Comparison of ENCODE assay signal across 15 cellular contexts in the genomic region with DNA sequence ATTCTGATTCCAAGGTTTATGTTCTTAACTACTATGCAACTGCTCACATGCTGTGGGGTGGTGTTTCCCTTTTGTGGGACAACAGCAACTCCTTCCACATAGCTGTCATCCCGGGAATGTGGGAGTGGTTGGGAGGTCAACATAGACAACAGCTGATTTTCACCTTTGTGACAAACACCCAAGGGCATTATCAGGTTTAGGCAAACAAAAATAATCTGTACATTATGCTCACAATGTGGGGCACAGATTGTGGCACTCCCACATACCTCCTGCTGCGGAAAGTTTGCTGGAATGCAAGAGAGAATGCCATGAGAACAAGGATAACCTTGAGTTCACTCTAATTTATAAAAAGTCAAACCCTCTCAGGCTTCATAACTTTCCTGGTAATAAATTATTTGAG.
A peak's percentile ranks its signal among the peaks of the same experiment; 100 is the strongest.
DNase-seq lines count a peak whose midpoint lies in the region; ATAC-seq and TF ChIP-seq lines count a peak whose summit lies in the region.
"Had no signal": no experiment of that assay in that cellular context is flagged by ENCODE, and none has a peak within 500 bp of the region (broad histone marks: within the 10 kb centered on the region; RNA-seq: fewer than 3 reads in every experiment).

No MANE protein-coding gene starts in this region.

- H3K4me1 ChIP-seq in Caco-2 (peaks cover 10% of the 10 kb centered on the region), body of pancreas (no peaks in the 10 kb centered on the region), left lung (no peaks in the 10 kb centered on the region)

- H3K27me3 ChIP-seq in Caco-2 (replicated peaks; ENCODE audit: control insufficient read depth, insufficient read depth, low read length) (no peaks in the 10 kb centered on the region), body of pancreas (no peaks in the 10 kb centered on the region), left lung (no peaks in the 10 kb centered on the region)

- POLR2A ChIA-PET in Caco-2 (lab: Charles Lee), result no interaction called here

- H3K27me3 Mint-ChIP-seq in Caco-2 (ENCODE audit: insufficient read depth, unreplicated experiment) (no peaks in the 10 kb centered on the region), type B pancreatic cell (no peaks in the 10 kb centered on the region)
- H3K27me3 Mint-ChIP-seq in activated naive CD4-positive, alpha-beta T cell treated with anti-CD3 and anti-CD28 coated beads for 36 hours (ENCODE audit: low read depth), result no peaks in the 10 kb centered on the region
- H3K27me3 Mint-ChIP-seq: B cell; CD4-positive, alpha-beta memory T cell had no signal

- H3K4me3 ChIP-seq in Caco-2 (ENCODE audit: low read depth, low read length) (no peak overlapping the region), body of pancreas (no peak overlapping the region), left lung (no peak overlapping the region)

- H3K9me3 Mint-ChIP-seq in Caco-2 (ENCODE audit: unreplicated experiment), result no peaks in the 10 kb centered on the region
- no peaks in the 10 kb centered on the region for H3K9me3 Mint-ChIP-seq in type B pancreatic cell
- H3K9me3 Mint-ChIP-seq in activated naive CD4-positive, alpha-beta T cell treated with anti-CD3 and anti-CD28 coated beads for 36 hours, result peaks cover 2% of the 10 kb centered on the region

- no peak for TF ChIP-seq POLR2A in body of pancreas (IDR thresholded peaks at IDR 0.05)

- H3K27ac Mint-ChIP-seq in Caco-2 (ENCODE audit: unreplicated experiment) (no peak overlapping the region), type B pancreatic cell (peak overlapping the region; percentile 91)
- H3K27ac Mint-ChIP-seq in activated naive CD4-positive, alpha-beta T cell treated with anti-CD3 and anti-CD28 coated beads for 36 hours, result no peak overlapping the region
- H3K27ac Mint-ChIP-seq: B cell; CD4-positive, alpha-beta memory T cell had no signal

- H3K9me3 ChIP-seq in Caco-2 (no peaks in the 10 kb centered on the region), body of pancreas (no peaks in the 10 kb centered on the region), left lung (no peaks in the 10 kb centered on the region)

- H3K4me1 Mint-ChIP-seq in Caco-2 (ENCODE audit: low read depth, unreplicated experiment) (no peaks in the 10 kb centered on the region), type B pancreatic cell (ENCODE audit: unreplicated experiment) (no peaks in the 10 kb centered on the region)
- H3K4me1 Mint-ChIP-seq in activated naive CD4-positive, alpha-beta T cell treated with anti-CD3 and anti-CD28 coated beads for 36 hours (ENCODE audit: low read depth), result no peaks in the 10 kb centered on the region
- H3K4me1 Mint-ChIP-seq: B cell; CD4-positive, alpha-beta memory T cell had no signal

- no peaks in the 10 kb centered on the region for H3K36me3 Mint-ChIP-seq in Caco-2 (ENCODE audit: insufficient read depth, unreplicated experiment)
- H3K36me3 Mint-ChIP-seq in type B pancreatic cell, result no peaks in the 10 kb centered on the region
- no peaks in the 10 kb centered on the region for H3K36me3 Mint-ChIP-seq in activated naive CD4-positive, alpha-beta T cell treated with anti-CD3 and anti-CD28 coated beads for 36 hours (ENCODE audit: low read depth)
- H3K36me3 Mint-ChIP-seq: CD4-positive, alpha-beta memory T cell had no signal

- intact Hi-C loops in Caco-2 (cut with micrococcal nuclease; ENCODE audit: unreplicated experiment) (no loop called here), body of pancreas (cut with DNase I) (no loop called here), left lung (cut with DNase I) (no loop called here)
- intact Hi-C loops in activated naive CD4-positive, alpha-beta T cell treated with anti-CD3 and anti-CD28 coated beads for 36 hours (cut with micrococcal nuclease), result no loop called here

- ATAC-seq in body of pancreas (peak; percentile 21), left lung (no peak)
- ATAC-seq: HCT116 had no signal

- H3K36me3 ChIP-seq in Caco-2 (ENCODE audit: control insufficient read depth, insufficient read depth, low read length), result no peaks in the 10 kb centered on the region
- H3K36me3 ChIP-seq in body of pancreas (replicated peaks in 1 of 2; ENCODE audit: insufficient read depth in 1 of 2, low read depth in 2 of 2), result no peaks in the 10 kb centered on the region
- H3K36me3 ChIP-seq in left lung, result no peaks in the 10 kb centered on the region

- CTCF ChIA-PET in Caco-2 (lab: Charles Lee), result no interaction called here
- CTCF ChIA-PET in activated naive CD4-positive, alpha-beta T cell treated with anti-CD3 and anti-CD28 coated beads for 36 hours (lab: Charles Lee), result no interaction called here

- peak; percentile 19 to 57 for DNase-seq in Caco-2
- DNase-seq in body of pancreas, result peak in 1 of 4 donors; percentile 8
- peak; percentile 34 for DNase-seq in mucosa of gallbladder (ENCODE audit: low spot score)
- no peak for DNase-seq in type B pancreatic cell (ENCODE audit: extremely low spot score, unreplicated experiment)
- DNase-seq in dermis blood vessel endothelial cell, result no peak
- no peak for DNase-seq in activated naive CD4-positive, alpha-beta T cell treated with anti-CD3 and anti-CD28 coated beads for 36 hours
- no peak for DNase-seq in left lung
- DNase-seq: ACHN; CD4-positive, alpha-beta memory T cell; DMS153; DND-41; GDM1 had no signal

- peak overlapping the region in 1 of 4 donors; percentile 45 for H3K27ac ChIP-seq in body of pancreas
- H3K27ac ChIP-seq in left lung, result no peak overlapping the region
- H3K27ac ChIP-seq: C4-2B had no signal

- BruUV-seq in Caco-2 (replicated peaks; lab: Mats Ljungman, UMichigan), result no TSS peak

- no peak overlapping the region for H3K4me3 Mint-ChIP-seq in Caco-2 (ENCODE audit: unreplicated experiment)
- peak overlapping the region; percentile 28 for H3K4me3 Mint-ChIP-seq in type B pancreatic cell
- no peak overlapping the region for H3K4me3 Mint-ChIP-seq in activated naive CD4-positive, alpha-beta T cell treated with anti-CD3 and anti-CD28 coated beads for 36 hours
- H3K4me3 Mint-ChIP-seq: B cell; CD4-positive, alpha-beta memory T cell had no signal

- WGBS in body of pancreas, 2 donors, result 10 to 13% methylated on average over 2 of the region's 2 CpGs

- no peak for TF ChIP-seq CTCF in Caco-2 (IDR thresholded peaks at IDR 0.05; ENCODE audit: insufficient read depth in 1 of 2, low read depth in 1 of 2, low read length in 1 of 2, severe bottlenecking in 1 of 2, unreplicated experiment in 1 of 2)
- no peak for TF ChIP-seq CTCF in body of pancreas (IDR thresholded peaks at IDR 0.05)
- TF ChIP-seq CTCF in type B pancreatic cell (conservative IDR thresholded peaks at IDR 0.05), result no peak
- no peak for TF ChIP-seq CTCF in left lung (IDR thresholded peaks at IDR 0.05)

Comparison
In these comparisons a context has a peak if more than half of its experiments do, and no peak if none do; other contexts are left out.
1. DNase-seq: peak in Caco-2 (2 of 2) and mucosa of gallbladder (single experiment); none in type B pancreatic cell (single experiment), dermis blood vessel endothelial cell (single experiment), activated naive CD4-positive, alpha-beta T cell treated with anti-CD3 and anti-CD28 coated beads for 36 hours (single experiment) and left lung (0 of 2).